Comparison of ENCODE assay signal across 8 cellular contexts in the genomic region with DNA sequence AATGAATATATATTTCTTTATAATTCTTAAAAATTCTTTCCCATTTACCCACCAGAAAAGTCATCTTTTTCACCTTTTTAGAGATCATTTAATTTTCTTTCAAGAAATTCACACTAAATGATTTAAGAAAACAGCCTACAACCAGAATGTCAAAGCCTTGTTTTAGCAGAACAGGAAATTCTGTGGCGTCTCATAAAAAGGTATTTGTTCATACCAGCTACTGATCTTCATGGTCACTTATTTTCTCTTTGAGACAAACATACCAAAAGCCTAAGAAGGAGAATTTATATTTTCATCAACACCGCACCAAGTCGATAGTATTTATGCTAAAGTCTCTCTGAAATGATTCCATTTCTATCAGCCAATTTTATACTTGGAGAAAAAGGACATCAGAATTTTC.
A peak's percentile ranks its signal among the peaks of the same experiment; 100 is the strongest.
DNase-seq lines count a peak whose midpoint lies in the region; ATAC-seq and TF ChIP-seq lines count a peak whose summit lies in the region.

No MANE protein-coding gene starts in this region.

- 61 to 69% methylated on average over 3 of the region's 3 CpGs for WGBS in lung, 2 donors
- WGBS in tibial nerve, 2 donors, result 78 to 85% methylated on average over 3 of the region's 3 CpGs
- WGBS in adrenal gland, 4 donors, result 83 to 88% (median 88%) methylated on average over 3 of the region's 3 CpGs

- no peaks in the 10 kb centered on the region for H3K27me3 Mint-ChIP-seq in activated naive CD4-positive, alpha-beta T cell treated with anti-CD3 and anti-CD28 coated beads, Interleukin-2, amount 10 ng/mL, durations not matched to agents 7 days and 5 days
- H3K27me3 Mint-ChIP-seq in activated T-helper 1 cell treated with anti-CD3 and anti-CD28 coated beads, Interleukin-12 subunit alpha, Interleukin-12 subunit beta, Interleukin-2, Interleukin-4 antibody, amounts not matched to agents 30 ng/mL and 10 ng/mL and 1 ng/mL, durations not matched to agents 14 hours and 24 hours and 36 hours (ENCODE audit: insufficient read depth), result no peaks in the 10 kb centered on the region

- H3K36me3 ChIP-seq in lung (ENCODE audit: control insufficient read depth in 2 of 2, insufficient read depth in 2 of 2, low read length in 2 of 2), result peaks cover 20 to 31% of the 10 kb centered on the region in 2 donors
- peaks cover 0 to 49% (median 20%) of the 10 kb centered on the region in 3 donors for H3K36me3 ChIP-seq in tibial nerve
- peaks cover 0 to 41% of the 10 kb centered on the region in 2 donors for H3K36me3 ChIP-seq in adrenal gland (replicated peaks in 1 of 2)

- H3K27ac Mint-ChIP-seq in activated naive CD4-positive, alpha-beta T cell treated with anti-CD3 and anti-CD28 coated beads, Interleukin-2, amount 10 ng/mL, durations not matched to agents 7 days and 5 days, result peak overlapping the region; percentile 92
- peak overlapping the region; percentile 95 for H3K27ac Mint-ChIP-seq in activated T-helper 1 cell treated with anti-CD3 and anti-CD28 coated beads, Interleukin-12 subunit alpha, Interleukin-12 subunit beta, Interleukin-2, Interleukin-4 antibody, amounts not matched to agents 30 ng/mL and 10 ng/mL and 1 ng/mL, durations not matched to agents 14 hours and 24 hours and 36 hours

- CTCF ChIA-PET in activated naive CD4-positive, alpha-beta T cell treated with anti-CD3 and anti-CD28 coated beads, Interleukin-2, amount 10 ng/mL, durations not matched to agents 7 days and 5 days (lab: Charles Lee), result interaction anchor here (0.7 to 1.8 kb wide), 13 partner anchors 9 to 310 kb away, joined by 3 to 12 read pairs (median 4); no protein-coding TSS in a partner anchor

- peak overlapping the region; percentile 43 to 81 for H3K27ac ChIP-seq in lung (ENCODE audit: low read depth in 1 of 2, low read length in 1 of 2)
- peak overlapping the region in 3 of 4 donors; percentile 46 to 80 (median 70) for H3K27ac ChIP-seq in tibial nerve
- peak overlapping the region in 1 of 5 donors; percentile 64 for H3K27ac ChIP-seq in adrenal gland

- peaks cover 97% of the 10 kb centered on the region for H3K36me3 Mint-ChIP-seq in activated naive CD4-positive, alpha-beta T cell treated with anti-CD3 and anti-CD28 coated beads, Interleukin-2, amount 10 ng/mL, durations not matched to agents 7 days and 5 days
- H3K36me3 Mint-ChIP-seq in activated T-helper 1 cell treated with anti-CD3 and anti-CD28 coated beads, Interleukin-12 subunit alpha, Interleukin-12 subunit beta, Interleukin-2, Interleukin-4 antibody, amounts not matched to agents 30 ng/mL and 10 ng/mL and 1 ng/mL, durations not matched to agents 14 hours and 24 hours and 36 hours (ENCODE audit: low read depth), result peaks cover 90% of the 10 kb centered on the region

- no peak for DNase-seq in activated naive CD4-positive, alpha-beta T cell treated with anti-CD3 and anti-CD28 coated beads, Interleukin-2, amount 10 ng/mL, durations not matched to agents 7 days and 5 days
- DNase-seq in activated naive CD4-positive, alpha-beta T cell treated with Interleukin-2 at 50 U/mL for 16 hours, result no peak
- DNase-seq in activated T-helper 1 cell treated with anti-CD3 and anti-CD28 coated beads, Interleukin-12 subunit alpha, Interleukin-12 subunit beta, Interleukin-2, Interleukin-4 antibody, amounts not matched to agents 30 ng/mL and 10 ng/mL and 1 ng/mL, durations not matched to agents 14 hours and 24 hours and 36 hours (ENCODE audit: low spot score), result no peak
- DNase-seq in lung (ENCODE audit: low spot score) (no peak), tibial nerve (ENCODE audit: low spot score in 2 of 2) (no peak), adrenal gland (no peak), G401 (ENCODE audit: low spot score) (no peak), NCI-H526 treated with DMSO at 0.1 percent for 48 hours (lab: John Stamatoyannopoulos, UW) (no peak)

- no peak for ATAC-seq in lung (ENCODE audit: insufficient read depth, low FRiP score)

- H3K4me1 Mint-ChIP-seq in activated naive CD4-positive, alpha-beta T cell treated with anti-CD3 and anti-CD28 coated beads, Interleukin-2, amount 10 ng/mL, durations not matched to agents 7 days and 5 days, result peaks cover 99% of the 10 kb centered on the region
- peaks cover 100% of the 10 kb centered on the region for H3K4me1 Mint-ChIP-seq in activated T-helper 1 cell treated with anti-CD3 and anti-CD28 coated beads, Interleukin-12 subunit alpha, Interleukin-12 subunit beta, Interleukin-2, Interleukin-4 antibody, amounts not matched to agents 30 ng/mL and 10 ng/mL and 1 ng/mL, durations not matched to agents 14 hours and 24 hours and 36 hours (ENCODE audit: low read depth)

- TF ChIP-seq POLR2A in tibial nerve (IDR thresholded peaks at IDR 0.05) (no peak), adrenal gland (IDR thresholded peaks at IDR 0.05) (no peak)

- H3K9me3 Mint-ChIP-seq in activated naive CD4-positive, alpha-beta T cell treated with anti-CD3 and anti-CD28 coated beads, Interleukin-2, amount 10 ng/mL, durations not matched to agents 7 days and 5 days, result no peaks in the 10 kb centered on the region
- H3K9me3 Mint-ChIP-seq in activated T-helper 1 cell treated with anti-CD3 and anti-CD28 coated beads, Interleukin-12 subunit alpha, Interleukin-12 subunit beta, Interleukin-2, Interleukin-4 antibody, amounts not matched to agents 30 ng/mL and 10 ng/mL and 1 ng/mL, durations not matched to agents 14 hours and 24 hours and 36 hours, result no peaks in the 10 kb centered on the region

- TF ChIP-seq EP300 in tibial nerve (IDR thresholded peaks at IDR 0.05), result no peak

- no peaks in the 10 kb centered on the region for H3K9me3 ChIP-seq in lung (ENCODE audit: control insufficient read depth in 2 of 2, insufficient read depth in 1 of 2, low read length in 1 of 2)
- H3K9me3 ChIP-seq in tibial nerve, result no peaks in the 10 kb centered on the region
- H3K9me3 ChIP-seq in adrenal gland (replicated peaks in 1 of 3), result no peaks in the 10 kb centered on the region

- intact Hi-C loops in activated T-helper 1 cell treated with anti-CD3 and anti-CD28 coated beads, Interleukin-12 subunit alpha, Interleukin-12 subunit beta, Interleukin-2, Interleukin-4 antibody, amounts not matched to agents 30 ng/mL and 10 ng/mL and 1 ng/mL, durations not matched to agents 14 hours and 24 hours and 36 hours (cut with micrococcal nuclease), result loop anchor here (1.0 to 5.0 kb wide), 4 partner anchors 10 to 350 kb away; no protein-coding TSS in a partner anchor
- intact Hi-C loops in adrenal gland (cut with DNase I), result no loop called here

- H3K4me3 Mint-ChIP-seq in activated naive CD4-positive, alpha-beta T cell treated with anti-CD3 and anti-CD28 coated beads, Interleukin-2, amount 10 ng/mL, durations not matched to agents 7 days and 5 days, result peak overlapping the region; percentile 77
- peak overlapping the region; percentile 80 for H3K4me3 Mint-ChIP-seq in activated T-helper 1 cell treated with anti-CD3 and anti-CD28 coated beads, Interleukin-12 subunit alpha, Interleukin-12 subunit beta, Interleukin-2, Interleukin-4 antibody, amounts not matched to agents 30 ng/mL and 10 ng/mL and 1 ng/mL, durations not matched to agents 14 hours and 24 hours and 36 hours

- in situ Hi-C loops in G401 (cut with HindIII; ENCODE audit: low sequenced_read_pairs), result no loop called here

- H3K4me1 ChIP-seq in lung (ENCODE audit: control insufficient read depth in 2 of 2, insufficient read depth in 2 of 2, low read length in 2 of 2) (peaks cover 17 to 44% of the 10 kb centered on the region in 2 donors), tibial nerve (peaks cover 0 to 67% (median 51%) of the 10 kb centered on the region in 4 donors), adrenal gland (replicated peaks in 1 of 2) (peaks cover 35 to 36% of the 10 kb centered on the region in 2 donors)

- TF ChIP-seq CTCF in lung (IDR thresholded peaks at IDR 0.05; ENCODE audit: control extremely low read depth, extremely low read depth) (no peak), tibial nerve (IDR thresholded peaks at IDR 0.05) (no peak), adrenal gland (IDR thresholded peaks at IDR 0.05) (no peak)

- no peak overlapping the region for H3K4me3 ChIP-seq in lung
- no peak overlapping the region for H3K4me3 ChIP-seq in tibial nerve
- H3K4me3 ChIP-seq in adrenal gland, result no peak overlapping the region

- H3K27me3 ChIP-seq in lung (ENCODE audit: control insufficient read depth, insufficient read depth) (no peaks in the 10 kb centered on the region), tibial nerve (no peaks in the 10 kb centered on the region), adrenal gland (no peaks in the 10 kb centered on the region)
